ENCODE assay signal across 19 cellular contexts in genomic region chr7:9981950-9982349, GRCh38.
DNase-seq lines count a peak whose midpoint lies in the region.
"Had no signal": no experiment of that assay in that cellular context is flagged by ENCODE, and none has a peak within 500 bp of the region (broad histone marks: within the 10 kb centered on the region; RNA-seq: fewer than 3 reads in every experiment).

No MANE protein-coding gene starts in this region.

- DNase-seq in H4 (ENCODE audit: low spot score) (peak; percentile 54), Kasumi-1 (lab: John Stamatoyannopoulos, UW) (peak; percentile 41 to 51), SK-N-MC (ENCODE audit: low read depth, low spot score) (peak; percentile 16), foreskin melanocyte (peak; percentile 58), NAMALWA (ENCODE audit: low spot score) (no peak), iPS-NIHi11 (ENCODE audit: low spot score) (no peak), MV-4-11 (lab: John Stamatoyannopoulos, UW) (no peak)
- no peak for DNase-seq in activated CD4-positive, alpha-beta T cell treated with anti-CD3 and anti-CD28 coated beads for 1 hour
- DNase-seq: C1 segment of cervical spinal cord, GOT3, NCI-H1105 treated with DMSO at 0.1 percent for 48 hours, NCI-H1694 treated with DMSO at 0.1 percent for 48 hours, NCI-H226, NCI-H524, NCI-H82, PC-3, RPMI8226, SHP77 treated with DMSO at 0.1 percent for 48 hours, SW 1271 had no signal

- H3K4me3 ChIP-seq in SK-N-MC, result no peak overlapping the region

- H3K36me3 ChIP-seq in SK-N-MC (ENCODE audit: insufficient read depth, low read length), result no peaks in the 10 kb centered on the region

- H3K27ac ChIP-seq in SK-N-MC, result no peak overlapping the region

- no peaks in the 10 kb centered on the region for H3K9me3 ChIP-seq in SK-N-MC (ENCODE audit: low read depth, low read length)

- no peak overlapping the region for H3K9ac ChIP-seq in SK-N-MC (ENCODE audit: insufficient read length)

Comparison
In these comparisons a context has a peak if more than half of its experiments do, and no peak if none do; other contexts are left out.
1. DNase-seq: peak in H4 (single experiment), Kasumi-1 (2 of 2), SK-N-MC (single experiment) and foreskin melanocyte (single experiment); none in NAMALWA (single experiment), iPS-NIHi11 (single experiment), activated CD4-positive, alpha-beta T cell treated with anti-CD3 and anti-CD28 coated beads for 1 hour (single experiment) and MV-4-11 (single experiment).